Comparison of ENCODE assay signal across 8 cellular contexts in genomic region chr12:14257303-14257733, GRCh38.
DNase-seq lines count a peak whose midpoint lies in the region; ATAC-seq and TF ChIP-seq lines count a peak whose summit lies in the region.

No MANE protein-coding gene starts in this region.

- peak overlapping the region; percentile 88 for H2AFZ ChIP-seq in osteoblast (ENCODE audit: low read length)

- TF ChIP-seq CTCF in RWPE1 (conservative IDR thresholded peaks at IDR 0.05; ENCODE audit: low read depth) (no peak), epithelial cell of proximal tubule (conservative IDR thresholded peaks at IDR 0.05; ENCODE audit: low read depth, low read length) (no peak), osteoblast (IDR thresholded peaks at IDR 0.05; ENCODE audit: extremely low read depth, low read depth, low read length) (no peak)

- POLR2A ChIA-PET in CD4-positive, alpha-beta memory T cell (lab: Charles Lee; ENCODE audit: partially characterized antibody): interaction anchor here (0.7 to 3.5 kb wide), 30 partner anchors 16 to 1901 kb away, joined by 3 to 108 read pairs (median 5); partner anchors contain the start of genes ATF7IP and BORCS5
- POLR2A ChIA-PET in RWPE1 (lab: Yijun Ruan, JAX; ENCODE audit: low non-redundant PET): no interaction called here

- peaks cover 2 to 10% (median 4%) of the 10 kb centered on the region in 8 donors for H3K9me3 Mint-ChIP-seq in CD4-positive, alpha-beta memory T cell

- peaks cover 44% of the 10 kb centered on the region for H3K4me1 ChIP-seq in CD4-positive, alpha-beta memory T cell (ENCODE audit: insufficient read depth, low read length)
- H3K4me1 ChIP-seq in osteoblast (ENCODE audit: insufficient read depth, low read length): peaks cover 49% of the 10 kb centered on the region

- CTCF ChIA-PET in CD4-positive, alpha-beta memory T cell (lab: Charles Lee; ENCODE audit: partially characterized antibody): interaction anchor here (0.7 to 2.8 kb wide), 13 partner anchors 16 to 514 kb away, joined by 3 to 35 read pairs (median 4); partner anchors contain the start of gene ATF7IP
- CTCF ChIA-PET in RWPE1 (lab: Yijun Ruan, JAX): no interaction called here

- ATAC-seq in GM21526 (IDR thresholded peaks at IDR 0.05; ENCODE audit: low FRiP score, unreplicated experiment): no peak

- peak overlapping the region; percentile 49 for H3K27ac ChIP-seq in CD4-positive, alpha-beta memory T cell (ENCODE audit: low read depth, low read length)
- H3K27ac ChIP-seq in RWPE1 (peak overlapping the region; percentile 80), osteoblast (ENCODE audit: low read depth, low read length) (peak overlapping the region; percentile 84)

- no peaks in the 10 kb centered on the region for H3K79me2 ChIP-seq in osteoblast (ENCODE audit: insufficient read depth, low read length)

- H3K27me3 ChIP-seq in CD4-positive, alpha-beta memory T cell (ENCODE audit: insufficient read depth, low read length): no peaks in the 10 kb centered on the region
- H3K27me3 ChIP-seq in osteoblast (ENCODE audit: insufficient read depth, low read length): no peaks in the 10 kb centered on the region

- peak overlapping the region; percentile 75 to 91 (median 84) for H3K4me3 Mint-ChIP-seq in CD4-positive, alpha-beta memory T cell

- H3K9me3 ChIP-seq in CD4-positive, alpha-beta memory T cell (ENCODE audit: control insufficient read depth in 1 of 2, low read length in 2 of 2): no peaks in the 10 kb centered on the region
- no peaks in the 10 kb centered on the region for H3K9me3 ChIP-seq in osteoblast (ENCODE audit: low read depth, low read length)

- DNase-seq in CD4-positive, alpha-beta memory T cell: no peak
- DNase-seq in RWPE1 (ENCODE audit: low spot score) (no peak), epithelial cell of proximal tubule (ENCODE audit: low read depth) (no peak), osteoblast (ENCODE audit: insufficient read length, low spot score, missing footprints) (no peak), NCI-H69 (lab: John Stamatoyannopoulos, UW) (no peak), NOMO-1 (lab: John Stamatoyannopoulos, UW; ENCODE audit: unreplicated experiment in 2 of 2) (no peak)
- no peak for DNase-seq in stimulated activated CD4-positive, alpha-beta T cell treated with anti-CD3 and anti-CD28 coated beads, Interleukin-12 subunit alpha, Interleukin-12 subunit beta, amount 100 ng/mL, for 4 hours

- peak overlapping the region; percentile 95 to 99 (median 98) for H3K27ac Mint-ChIP-seq in CD4-positive, alpha-beta memory T cell

- H3K27me3 Mint-ChIP-seq in CD4-positive, alpha-beta memory T cell: no peaks in the 10 kb centered on the region

- H4K20me1 ChIP-seq in osteoblast (ENCODE audit: insufficient read depth, low read length): no peaks in the 10 kb centered on the region

- H3K36me3 Mint-ChIP-seq in CD4-positive, alpha-beta memory T cell: peaks cover 0 to 6% of the 10 kb centered on the region in 2 donors

- peak overlapping the region; percentile 62 for H3K4me2 ChIP-seq in osteoblast (ENCODE audit: insufficient read depth, low read length)

- intact Hi-C loops in CD4-positive, alpha-beta memory T cell (cut with micrococcal nuclease): loop anchor here (1.0 to 5.0 kb wide), 3 partner anchors 137 to 1531 kb away; partner anchors contain the start of gene EPS8

- H3K4me1 Mint-ChIP-seq in CD4-positive, alpha-beta memory T cell: peaks cover 35 to 57% (median 41%) of the 10 kb centered on the region in 4 donors

- H3K4me3 ChIP-seq in CD4-positive, alpha-beta memory T cell (ENCODE audit: low read length in 2 of 2): peak overlapping the region; percentile 1 to 31
- H3K4me3 ChIP-seq in epithelial cell of proximal tubule (ENCODE audit: low read depth, low read length) (peak overlapping the region; percentile 3), osteoblast (ENCODE audit: insufficient read depth, low read length) (peak overlapping the region; percentile 5)

- H3K36me3 ChIP-seq in CD4-positive, alpha-beta memory T cell (ENCODE audit: insufficient read depth, low read length): no peaks in the 10 kb centered on the region
- H3K36me3 ChIP-seq in osteoblast (ENCODE audit: insufficient read depth, low read length): no peaks in the 10 kb centered on the region
